In genomic region chr13:102538938-102539337, GRCh38 we compare ENCODE assay signal across 27 cellular contexts.
"Had no signal": no experiment of that assay in that cellular context is flagged by ENCODE, and none has a peak within 500 bp of the region (broad histone marks: within the 10 kb centered on the region; RNA-seq: fewer than 3 reads in every experiment).

No MANE protein-coding gene starts in this region.

- H3K4me1 ChIP-seq: stomach, suprapubic skin, testis, thyroid gland, tibial artery, tibial nerve, transverse colon, upper lobe of left lung, upper lobe of right lung, uterus, vagina had no signal

- ATAC-seq: stimulated activated effector memory CD8-positive, alpha-beta T cell treated with anti-CD3 and anti-CD28 coated beads, Interleukin-12 subunit alpha, Interleukin-12 subunit beta, amount 100 ng/mL, for 72 hours; stimulated activated memory B cell treated with anti-CD40 and anti-IgM and Interleukin-4, amounts not matched to agents 10 μg/mL and 1 μg/mL and 100 μg/mL, for 72 hours; stimulated activated naive B cell treated with anti-CD40 and anti-IgM and Interleukin-4, amounts not matched to agents 10 μg/mL and 1 μg/mL and 100 μg/mL, for 72 hours; stimulated activated naive CD8-positive, alpha-beta T cell treated with anti-CD3 and anti-CD28 coated beads, Interleukin-15, amount 100 ng/mL, for 72 hours; stimulated activated naive CD8-positive, alpha-beta T cell treated with anti-CD3 and anti-CD28 coated beads, Interleukin-15, Interleukin-2, amounts not matched to agents 100 U/mL and 50 U/mL, for 24 hours; upper lobe of right lung had no signal

- H3K4me3 ChIP-seq: stomach, suprapubic skin, testis, thoracic aorta, thyroid gland, tibial artery, tibial nerve, transverse colon, upper lobe of left lung, upper lobe of right lung, uterus, vagina had no signal

- H3K9me3 ChIP-seq: testis, thoracic aorta, thyroid gland, tibial artery, transverse colon, upper lobe of left lung, upper lobe of right lung, uterus, vagina had no signal

- H3K36me3 ChIP-seq: stomach, suprapubic skin, thoracic aorta, thyroid gland, tibial artery, tibial nerve, transverse colon, upper lobe of left lung, upper lobe of right lung, uterus, vagina had no signal

- H3K27ac ChIP-seq: stomach, suprapubic skin, testis, thoracic aorta, thyroid gland, tibial artery, tibial nerve, transverse colon, upper lobe of left lung, upper lobe of right lung, uterus, vagina had no signal

- H3K27me3 ChIP-seq: stomach, suprapubic skin, testis, thyroid gland, tibial artery, tibial nerve, transverse colon, upper lobe of left lung, upper lobe of right lung, uterus, vagina had no signal

- FAIRE-seq: urothelium cell line had no signal

- DNase-seq: stimulated activated CD4-positive, alpha-beta T cell treated with anti-CD3 and anti-CD28 coated beads, Interleukin-2, amount 100 ng/mL, for 48 hours; stimulated activated CD4-positive, alpha-beta T cell treated with anti-CD3 and anti-CD28 coated beads, Interleukin-4, amount 100 ng/mL, for 1 hour; stimulated activated CD4-positive, alpha-beta T cell treated with anti-CD3 and anti-CD28 coated beads, Interleukin-4, amount 100 ng/mL, for 24 hours; stimulated activated CD4-positive, alpha-beta T cell treated with anti-CD3 and anti-CD28 coated beads, Interleukin-4, amount 100 ng/mL, for 4 hours; stimulated activated CD8-positive, alpha-beta memory T cell treated with anti-CD3 and anti-CD28 coated beads, Interleukin-4, amount 100 ng/mL, for 48 hours; stimulated activated naive B cell treated with anti-CD40 and anti-IgM and Interleukin-4, amounts not matched to agents 10 μg/mL and 1 μg/mL and 100 μg/mL, for 72 hours; stimulated activated naive CD4-positive, alpha-beta T cell; stimulated activated naive CD4-positive, alpha-beta T cell treated with Interleukin-2 at 50 U/mL for 16 hours; stimulated activated naive CD8-positive, alpha-beta T cell treated with anti-CD3 and anti-CD28 coated beads, Interleukin-15, amount 100 ng/mL, for 72 hours; stimulated activated naive CD8-positive, alpha-beta T cell treated with anti-CD3 and anti-CD28 coated beads, Interleukin-15, Interleukin-2, amounts not matched to agents 100 U/mL and 50 U/mL, for 24 hours; stomach; substantia nigra; testis; thyroid gland; tibial artery; transverse colon; trophoblast cell; upper lobe of left lung; upper lobe of right lung; uterus had no signal
